1 cellular context compared by ENCODE assay signal in the genomic region with DNA sequence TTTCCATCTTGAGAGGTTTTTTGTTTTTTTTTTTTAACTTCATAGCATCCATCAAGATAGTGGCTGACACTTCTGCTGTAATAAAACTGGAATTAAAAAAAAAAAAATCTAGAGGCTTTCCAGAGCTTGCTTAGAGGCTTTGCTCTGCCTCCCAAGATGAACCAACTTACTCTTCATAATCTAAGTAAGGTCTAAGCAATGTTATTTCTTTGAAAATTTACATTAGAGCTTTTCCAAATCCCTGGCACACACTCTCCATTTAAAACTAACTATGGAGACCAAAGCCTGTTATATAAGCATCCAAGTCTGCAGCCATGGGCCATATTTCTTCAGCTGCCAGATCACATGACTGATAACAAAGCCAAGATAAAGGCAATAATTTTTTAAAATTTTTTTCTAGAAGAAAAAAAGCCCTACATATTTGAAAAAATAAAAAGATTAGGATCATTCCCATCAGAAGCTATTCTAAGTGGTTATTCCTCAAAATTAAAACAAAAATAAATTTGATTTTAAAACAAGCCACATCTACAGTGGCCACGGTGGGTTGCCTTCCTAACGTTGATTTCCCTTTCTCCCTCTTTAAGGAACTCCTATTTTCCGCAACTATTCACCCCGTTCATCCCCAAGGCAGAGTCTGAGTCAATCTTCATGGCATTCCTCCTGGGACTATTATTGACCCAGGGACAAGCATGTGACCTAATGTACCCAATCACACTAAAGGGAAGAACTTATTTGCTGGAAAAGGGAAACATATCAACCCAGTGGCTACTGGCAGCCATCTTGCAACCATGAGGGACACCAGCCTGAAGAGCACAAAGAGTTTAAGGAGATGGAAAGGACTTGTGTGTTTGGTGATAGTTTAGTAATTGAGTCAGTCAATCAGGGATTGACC.
TF ChIP-seq lines count a peak whose summit lies in the region.

No MANE protein-coding gene starts in this region.

TF ChIP-seq in HCT116, 20 proteins besides CTCF, POLR2A, EP300 and RAD21:
- TF ChIP-seq SIN3A (IDR thresholded peaks at IDR 0.05; ENCODE audit: low read depth): no peak
- TF ChIP-seq EZH2phosphoT487 (IDR thresholded peaks at IDR 0.05; ENCODE audit: borderline replicate concordance): no peak
- TF ChIP-seq SRF (IDR thresholded peaks at IDR 0.05; ENCODE audit: low read depth): no peak
- TF ChIP-seq SP1 (IDR thresholded peaks at IDR 0.05; ENCODE audit: low read depth): no peak
- TF ChIP-seq ZNF274 (IDR thresholded peaks at IDR 0.05; ENCODE audit: low read depth, low read length): no peak
- no peak for TF ChIP-seq CEBPB (IDR thresholded peaks at IDR 0.05; ENCODE audit: low read depth)
- TF ChIP-seq EZH2 (IDR thresholded peaks at IDR 0.05): no peak
- no peak for TF ChIP-seq TCF7L2 (IDR thresholded peaks at IDR 0.05; ENCODE audit: borderline replicate concordance, extremely low read depth, insufficient read depth, insufficient read length)
